In the genomic region with DNA sequence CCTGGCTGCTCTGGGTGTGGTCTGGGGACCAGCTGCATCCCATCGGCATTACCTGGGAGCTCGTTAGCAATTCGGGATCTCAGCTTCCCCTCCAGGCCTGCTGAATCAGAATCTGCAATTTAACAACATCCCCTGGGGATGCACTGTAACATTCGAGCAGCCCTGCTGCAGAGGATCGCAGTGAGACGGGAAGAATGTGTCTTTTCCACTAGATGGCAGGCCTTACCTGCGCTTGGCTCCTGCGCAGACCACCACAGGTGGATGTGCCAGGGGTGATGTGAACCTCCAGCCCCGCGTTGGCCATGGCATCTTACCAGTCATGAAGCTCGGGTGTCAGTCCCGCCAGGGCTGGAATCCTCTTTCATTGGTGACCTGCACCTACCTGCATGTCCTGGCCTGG, we compare ENCODE assay signal across 10 cellular contexts.
DNase-seq lines count a peak whose midpoint lies in the region; ATAC-seq, FAIRE-seq and TF ChIP-seq lines count a peak whose summit lies in the region.
"Had no signal": no experiment of that assay in that cellular context is flagged by ENCODE, and none has a peak within 500 bp of the region (broad histone marks: within the 10 kb centered on the region; RNA-seq: fewer than 3 reads in every experiment).

No MANE protein-coding gene starts in this region.

- TF ChIP-seq CTCF in D721Med (IDR thresholded peaks at IDR 0.05; ENCODE audit: insufficient read depth, missing control alignments) (peak; percentile 80), SU-DHL-6 (IDR thresholded peaks at IDR 0.05; ENCODE audit: insufficient read depth, low read length, poor library complexity, severe bottlenecking) (peak; percentile 12)

- H3K4me3 ChIP-seq in SU-DHL-6 (ENCODE audit: insufficient read depth, low read length, poor library complexity, severe bottlenecking) = no peak overlapping the region

- H3K9me2 ChIP-seq in SU-DHL-6 (replicated peaks; ENCODE audit: insufficient read depth, low read length) = no peaks in the 10 kb centered on the region

- no peaks in the 10 kb centered on the region for H3K36me3 ChIP-seq in SU-DHL-6 (ENCODE audit: low read length)

- H3K4me2 ChIP-seq in SU-DHL-6 (ENCODE audit: low read depth, low read length, poor library complexity, severe bottlenecking) = no peak overlapping the region

- H3F3A ChIP-seq in SU-DHL-6 (ENCODE audit: insufficient read depth) = no peaks in the 10 kb centered on the region

- H3K9ac ChIP-seq in SU-DHL-6 (ENCODE audit: low read length) = no peak overlapping the region

- no peak overlapping the region for H3K27ac ChIP-seq in SU-DHL-6 (ENCODE audit: low read depth, low read length)

- no peaks in the 10 kb centered on the region for H3K79me2 ChIP-seq in SU-DHL-6 (ENCODE audit: insufficient read depth, low read length)

- H4K20me1 ChIP-seq in SU-DHL-6 (ENCODE audit: low read depth, low read length) = no peaks in the 10 kb centered on the region

- no peaks in the 10 kb centered on the region for H3K9me3 ChIP-seq in SU-DHL-6 (ENCODE audit: insufficient read depth, low read length)

- FAIRE-seq in D721Med (lab: Jason Lieb, UNC) = no peak

- H3K27me3 ChIP-seq in SU-DHL-6 (ENCODE audit: low read length) = no peaks in the 10 kb centered on the region

- no peak overlapping the region for H2AFZ ChIP-seq in SU-DHL-6 (ENCODE audit: low read depth, low read length, severe bottlenecking)

- DNase-seq in D721Med (ENCODE audit: insufficient read length, low spot score) (peak; percentile 56), HuH-7 (ENCODE audit: low spot score) (peak; percentile 31), islet precursor cell (peak; percentile 76), NCI-H446 treated with DMSO at 0.1 percent for 48 hours (lab: John Stamatoyannopoulos, UW) (no peak)
- no peak for DNase-seq in activated CD8-positive, alpha-beta memory T cell treated with anti-CD3 and anti-CD28 coated beads, Interleukin-2, amount 50 U/mL, for 4 hours
- DNase-seq: midbrain, NCI-H510A treated with DMSO at 0.1 percent for 48 hours had no signal

- ATAC-seq in GM18873 (IDR thresholded peaks at IDR 0.05; ENCODE audit: low FRiP score, unreplicated experiment) (no peak), GM21360 (IDR thresholded peaks at IDR 0.05; ENCODE audit: unreplicated experiment) (no peak)

Comparison
In these comparisons a context has a peak if more than half of its experiments do, and no peak if none do; other contexts are left out.
1. DNase-seq: peak in D721Med (single experiment), HuH-7 (single experiment) and islet precursor cell (single experiment); none in activated CD8-positive, alpha-beta memory T cell treated with anti-CD3 and anti-CD28 coated beads, Interleukin-2, amount 50 U/mL, for 4 hours (single experiment) and NCI-H446 treated with DMSO at 0.1 percent for 48 hours (single experiment).